Comparison of ENCODE assay signal across 7 cellular contexts in the genomic region with DNA sequence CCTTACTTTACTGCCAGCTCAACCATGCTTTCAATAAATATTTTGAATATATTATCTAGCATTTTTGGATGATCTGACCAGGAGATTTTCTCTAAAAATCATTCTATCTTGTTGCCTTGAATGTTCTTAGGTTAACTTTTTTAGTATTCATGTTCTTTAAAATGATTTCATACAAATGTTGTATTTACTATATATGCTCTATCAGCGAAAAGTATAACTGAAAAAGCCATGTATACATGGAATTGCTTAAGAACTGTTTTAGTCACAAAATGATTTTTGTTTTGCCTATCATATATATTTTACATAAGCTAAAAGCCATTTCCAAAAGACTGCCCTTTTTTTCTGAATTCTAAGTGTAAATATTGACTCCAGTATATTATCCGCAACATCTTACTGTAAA.
"Had no signal": no experiment of that assay in that cellular context is flagged by ENCODE, and none has a peak within 500 bp of the region (broad histone marks: within the 10 kb centered on the region; RNA-seq: fewer than 3 reads in every experiment).

No MANE protein-coding gene starts in this region.

- FAIRE-seq: HTR-8/SVneo had no signal

- DNase-seq: Karpas-422, Kasumi-1, KBM-7, KG1 had no signal

- H3K27ac ChIP-seq: HL-60, KMS-11 had no signal

- H3K4me2 ChIP-seq: KMS-11 had no signal

- H3K9ac ChIP-seq: KMS-11 had no signal
